In genomic region chr10:132331956-132332749, GRCh38 we compare ENCODE assay signal across 1 cellular context.
TF ChIP-seq lines count a peak whose summit lies in the region.

LRRC27 (plus strand) TSS chr10:132332193; CDS start chr10:132333525, 1,332 bp downstream.

TF ChIP-seq in K562, 482 proteins besides CTCF, POLR2A, EP300 and RAD21 (continued from another document and continues in another):
- no peak for TF ChIP-seq ZNF318 (IDR thresholded peaks at IDR 0.05; ENCODE audit: borderline replicate concordance in 1 of 2, low read depth in 1 of 2)
- TF ChIP-seq ZMIZ1 (IDR thresholded peaks at IDR 0.05; ENCODE audit: low read depth in 2 of 2, low read length in 2 of 2): no peak
- TF ChIP-seq JUN (IDR thresholded peaks at IDR 0.05; ENCODE audit: borderline replicate concordance, low read depth, low read length): peak; percentile 18; the same call in 1 of the 2 replicates
- TF ChIP-seq JUN (CRISPR knock-in tag; IDR thresholded peaks at IDR 0.05; ENCODE audit: borderline replicate concordance): no peak
- peak; percentile 68 for TF ChIP-seq BHLHE40 (IDR thresholded peaks at IDR 0.05; ENCODE audit: low read length)
- peak in 1 of 2 experiments; percentile 62 for TF ChIP-seq E2F6 (IDR thresholded peaks at IDR 0.05; ENCODE audit: borderline replicate concordance in 1 of 2, extremely low read depth in 1 of 2, insufficient read depth in 1 of 2, insufficient read length in 1 of 2, low read depth in 1 of 2, low read length in 1 of 2, poor library complexity in 1 of 2, severe bottlenecking in 1 of 2)
- TF ChIP-seq ZBED1 (IDR thresholded peaks at IDR 0.05): no peak
- TF ChIP-seq MGA (IDR thresholded peaks at IDR 0.05): 0 out of 2 replicates have a peak, but pooled peaks have one; percentile 1
- no peak for TF ChIP-seq CREB1 (IDR thresholded peaks at IDR 0.05)
- TF ChIP-seq CREB1 (CRISPR knock-in tag; IDR thresholded peaks at IDR 0.05): peak; percentile 20; the same call in 1 of the 2 replicates
- no peak for TF ChIP-seq RFX7 (CRISPR knock-in tag; IDR thresholded peaks at IDR 0.05)
- peak; percentile 80; the same call in 1 of the 2 replicates for TF ChIP-seq KLF1 (tag; IDR thresholded peaks at IDR 0.05)
- TF ChIP-seq NCOA6 (IDR thresholded peaks at IDR 0.05): peak; percentile 89
- TF ChIP-seq RBM17 (IDR thresholded peaks at IDR 0.05; ENCODE audit: borderline replicate concordance, low read depth, low read length): no peak
- TF ChIP-seq TEAD1 (CRISPR knock-in tag; IDR thresholded peaks at IDR 0.05): peak in 1 of 2 experiments; percentile 82; a peak in 1 of 4 replicates
- TF ChIP-seq POLR2G (IDR thresholded peaks at IDR 0.05; ENCODE audit: low read depth, low read length): peak; percentile 70
- 0 out of 2 replicates have a peak, but pooled peaks have one; percentile 68 for TF ChIP-seq RNF2 (IDR thresholded peaks at IDR 0.05)
- TF ChIP-seq MCM2 (IDR thresholded peaks at IDR 0.05; ENCODE audit: low read depth): no peak
- TF ChIP-seq NR2C2 (CRISPR knock-in tag; IDR thresholded peaks at IDR 0.05): no peak
- TF ChIP-seq NR2C2 (tag; IDR thresholded peaks at IDR 0.05): peak; percentile 53; the same call in 1 of the 2 replicates
- TF ChIP-seq NFRKB (IDR thresholded peaks at IDR 0.05; ENCODE audit: low read depth): no peak
- TF ChIP-seq RBM34 (IDR thresholded peaks at IDR 0.05; ENCODE audit: borderline replicate concordance, insufficient read depth, low read length): 0 out of 2 replicates have a peak, but pooled peaks have one; percentile 29
- peak; percentile 90 for TF ChIP-seq GMEB1 (CRISPR knock-in tag; IDR thresholded peaks at IDR 0.05)
- TF ChIP-seq FOXA1 (IDR thresholded peaks at IDR 0.05; ENCODE audit: borderline replicate concordance): no peak
- no peak for TF ChIP-seq MCM5 (IDR thresholded peaks at IDR 0.05; ENCODE audit: low read depth)
- no peak for TF ChIP-seq NR4A1 (CRISPR knock-in tag; IDR thresholded peaks at IDR 0.05)
- TF ChIP-seq NR4A1 (tag; IDR thresholded peaks at IDR 0.05): no peak
